17 cellular contexts compared by ENCODE assay signal in the genomic region with DNA sequence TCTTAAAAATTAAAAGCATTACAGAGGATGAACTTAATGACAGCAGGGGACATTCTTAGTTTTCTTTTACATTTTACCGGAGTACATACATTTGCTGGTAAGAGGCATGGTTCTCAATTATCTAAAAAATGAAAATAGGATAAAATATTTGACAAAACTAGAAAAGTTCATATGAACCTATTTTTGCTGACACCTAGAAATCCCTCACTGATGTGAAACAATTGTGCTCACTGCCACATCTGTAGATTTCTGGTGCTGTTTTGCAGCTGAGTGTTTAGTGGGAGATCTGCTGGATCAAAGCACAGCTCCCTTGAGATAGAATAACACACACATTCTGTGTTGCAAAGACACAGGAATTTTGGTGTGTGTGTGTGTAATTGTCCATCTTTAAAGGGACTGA.
DNase-seq lines count a peak whose midpoint lies in the region; ATAC-seq, FAIRE-seq and TF ChIP-seq lines count a peak whose summit lies in the region.
"Had no signal": no experiment of that assay in that cellular context is flagged by ENCODE, and none has a peak within 500 bp of the region (broad histone marks: within the 10 kb centered on the region; RNA-seq: fewer than 3 reads in every experiment).

No MANE protein-coding gene starts in this region.

- H2BK20ac ChIP-seq in IMR-90 (ENCODE audit: low read depth, low read length) = no peak overlapping the region

- no peak overlapping the region for H2AK9ac ChIP-seq in IMR-90 (replicated peaks; ENCODE audit: low read depth, low read length, poor library complexity)

- H3K4ac ChIP-seq in IMR-90 (ENCODE audit: low read depth, low read length) = no peak overlapping the region

- H3K4me3 Mint-ChIP-seq in activated T-helper 17 cell treated with anti-CD3 and anti-CD28 coated beads, Interleukin-2, amount 50 U/mL, for 72 hours = peak overlapping the region; percentile 20
- H3K4me3 Mint-ChIP-seq: CD4-positive, alpha-beta memory T cell had no signal

- no peak overlapping the region for H2BK5ac ChIP-seq in IMR-90 (ENCODE audit: low read depth, low read length, poor library complexity, severe bottlenecking)

- H2BK15ac ChIP-seq in IMR-90 (ENCODE audit: low read depth, low read length) = no peak overlapping the region

- no peak overlapping the region for H3K14ac ChIP-seq in IMR-90 (replicated peaks; ENCODE audit: low read depth, low read length)

- H3K4me1 Mint-ChIP-seq in activated T-helper 17 cell treated with anti-CD3 and anti-CD28 coated beads, Interleukin-2, amount 50 U/mL, for 72 hours = peaks cover 25% of the 10 kb centered on the region

- POLR2A ChIA-PET in A549 (lab: Yijun Ruan, JAX) = no interaction called here
- POLR2A ChIA-PET in IMR-90 (lab: Charles Lee; ENCODE audit: unreplicated experiment) = no interaction called here

- H4K8ac ChIP-seq in IMR-90 (ENCODE audit: low read depth in 2 of 2, low read length in 2 of 2) = no peak overlapping the region

- H3K4me3 ChIP-seq in A549 (no peak overlapping the region), IMR-90 (ENCODE audit: insufficient read depth, low read depth, low read length) (no peak overlapping the region)
- H3K4me3 ChIP-seq: GM12878 had no signal

- ATAC-seq in A549 = no peak
- no peak for ATAC-seq in IMR-90 (ENCODE audit: low read depth)
- no peak for ATAC-seq in activated T-helper 17 cell treated with anti-CD3 and anti-CD28 coated beads, Interleukin-2, amount 50 U/mL, for 72 hours (replicated peaks)
- no peak for ATAC-seq in GM18870 (IDR thresholded peaks at IDR 0.05; ENCODE audit: unreplicated experiment)
- ATAC-seq: GM12878 had no signal

- H3K23ac ChIP-seq in IMR-90 (ENCODE audit: low read depth, low read length) = no peak overlapping the region

- TF ChIP-seq CTCF in A549 (IDR thresholded peaks at IDR 0.05) = no peak
- TF ChIP-seq CTCF in IMR-90 (conservative IDR thresholded peaks at IDR 0.05; ENCODE audit: low read depth, low read length) = no peak

- FAIRE-seq in A549 (lab: Jason Lieb, UNC) = no peak
- FAIRE-seq: G401.6, GM12878, H1 had no signal

- no peaks in the 10 kb centered on the region for H3K79me1 ChIP-seq in IMR-90 (ENCODE audit: low read depth in 1 of 2, low read length in 2 of 2)

- H2AFZ ChIP-seq in IMR-90 (replicated peaks; ENCODE audit: low read length, poor library complexity) = no peak overlapping the region

- H3K9me1 ChIP-seq in IMR-90 (ENCODE audit: insufficient read depth, low read length) = no peaks in the 10 kb centered on the region

- 89% methylated on average over 1 of the region's 1 CpG for WGBS in A549 (ENCODE audit: missing lambda C conversion rate)
- no CpG with 5 or more reads among the region's 1 CpG for WGBS in IMR-90 (ENCODE audit: extremely low coverage in 2 of 2, insufficient read length in 1 of 2), 2 experiments

- H3K9me3 ChIP-seq in A549 (no peaks in the 10 kb centered on the region), IMR-90 (ENCODE audit: control insufficient read depth, insufficient read depth, low read length) (no peaks in the 10 kb centered on the region)

- no peak overlapping the region for H3K27ac ChIP-seq in A549
- H3K27ac ChIP-seq in IMR-90 (ENCODE audit: insufficient read depth, low read length) = no peak overlapping the region

- H3K27ac Mint-ChIP-seq in activated T-helper 17 cell treated with anti-CD3 and anti-CD28 coated beads, Interleukin-2, amount 50 U/mL, for 72 hours = no peak overlapping the region

- no peak overlapping the region for H3K18ac ChIP-seq in IMR-90 (ENCODE audit: low read depth, low read length)

- dilution Hi-C loops in IMR-90 (cut with HindIII; ENCODE audit: low sequenced_read_pairs, unreplicated experiment) = no loop called here

- H2AK5ac ChIP-seq in IMR-90 (ENCODE audit: low read depth, low read length) = no peak overlapping the region

- no peak overlapping the region for H4K91ac ChIP-seq in IMR-90 (ENCODE audit: insufficient read depth, low read depth, low read length)

- H3K4me1 ChIP-seq in A549 (no peaks in the 10 kb centered on the region), IMR-90 (ENCODE audit: control insufficient read depth, insufficient read depth, low read length) (no peaks in the 10 kb centered on the region)

- peaks cover 8% of the 10 kb centered on the region for H3K36me3 Mint-ChIP-seq in activated T-helper 17 cell treated with anti-CD3 and anti-CD28 coated beads, Interleukin-2, amount 50 U/mL, for 72 hours (ENCODE audit: low read depth)

- H3K9me3 Mint-ChIP-seq in activated T-helper 17 cell treated with anti-CD3 and anti-CD28 coated beads, Interleukin-2, amount 50 U/mL, for 72 hours = peaks cover 12% of the 10 kb centered on the region

- H3K27me3 Mint-ChIP-seq in activated T-helper 17 cell treated with anti-CD3 and anti-CD28 coated beads, Interleukin-2, amount 50 U/mL, for 72 hours = no peaks in the 10 kb centered on the region
- H3K27me3 Mint-ChIP-seq: CD4-positive, alpha-beta memory T cell had no signal

- TF ChIP-seq RAD21 in A549 (conservative IDR thresholded peaks at IDR 0.05 in 1 of 2, IDR thresholded peaks at IDR 0.05 in 1 of 2) = no peak
- TF ChIP-seq RAD21 in IMR-90 (IDR thresholded peaks at IDR 0.05; ENCODE audit: low read length) = no peak

- no TSS peak for BruUV-seq in IMR-90 (replicated peaks; lab: Mats Ljungman, UMichigan)

- no peaks in the 10 kb centered on the region for H4K20me1 ChIP-seq in IMR-90 (ENCODE audit: insufficient read depth, low read length)

- H3K9ac ChIP-seq in IMR-90 (ENCODE audit: low read depth, low read length) = no peak overlapping the region

- in situ Hi-C loops in IMR-90 (cut with MboI; ENCODE audit: low sequenced_read_pairs) = no loop called here

- no peak overlapping the region for H3K56ac ChIP-seq in IMR-90 (ENCODE audit: extremely low read depth, insufficient read depth, low read length)

- no peak for TF ChIP-seq POLR2A in A549 (IDR thresholded peaks at IDR 0.05; ENCODE audit: low read length)
- TF ChIP-seq POLR2A in IMR-90 (IDR thresholded peaks at IDR 0.05; ENCODE audit: low read depth, low read length) = no peak

- no peak overlapping the region for H4K5ac ChIP-seq in IMR-90 (ENCODE audit: low read depth, low read length)

- H3K4me2 ChIP-seq in A549 = no peak overlapping the region
- no peak overlapping the region for H3K4me2 ChIP-seq in IMR-90 (ENCODE audit: low read depth, low read length)

- no peaks in the 10 kb centered on the region for H3K36me3 ChIP-seq in IMR-90 (ENCODE audit: control insufficient read depth, insufficient read depth, low read length)

- no peaks in the 10 kb centered on the region for H3K27me3 ChIP-seq in IMR-90 (ENCODE audit: control insufficient read depth, insufficient read depth, low read length)

- intact Hi-C loops in IMR-90 (cut with micrococcal nuclease) = no loop called here

- no peak for DNase-seq in A549 (ENCODE audit: low read depth in 1 of 2, low spot score in 1 of 2)
- DNase-seq in IMR-90 = no peak
- no peak for DNase-seq in NCI-H2171 (lab: John Stamatoyannopoulos, UW)
- no peak for DNase-seq in NCI-H345 treated with DMSO at 0.1 percent for 48 hours (lab: John Stamatoyannopoulos, UW; ENCODE audit: unreplicated experiment)
- DNase-seq: 8988T; C1 segment of cervical spinal cord; Calu3; CD4-positive, alpha-beta memory T cell; COR-L47; DND-41; H7; HCEC 1CT had no signal

- CTCF ChIA-PET in A549 (lab: Yijun Ruan, JAX) (no interaction called here), IMR-90 (lab: Yijun Ruan, JAX) (no interaction called here)

- H2BK120ac ChIP-seq in IMR-90 (ENCODE audit: low read depth, low read length) = no peak overlapping the region

- TF ChIP-seq EP300 in A549 (IDR thresholded peaks at IDR 0.05) = no peak

TF ChIP-seq in A549, 52 proteins besides CTCF, POLR2A, EP300 and RAD21 (continues in another document):
- TF ChIP-seq HOXB13 (CRISPR knock-in tag; IDR thresholded peaks at IDR 0.05; ENCODE audit: low read depth) (no peak), NR3C1 (IDR thresholded peaks at IDR 0.05) (no peak), HDAC2 (IDR thresholded peaks at IDR 0.05) (no peak), EHF (CRISPR knock-in tag; IDR thresholded peaks at IDR 0.05) (no peak), ESRRA (IDR thresholded peaks at IDR 0.05; ENCODE audit: borderline replicate concordance, low read length) (no peak), SMC3 (IDR thresholded peaks at IDR 0.05) (no peak), HOXB5 (CRISPR knock-in tag; IDR thresholded peaks at IDR 0.05) (no peak)
- TF ChIP-seq, protein P1, sequence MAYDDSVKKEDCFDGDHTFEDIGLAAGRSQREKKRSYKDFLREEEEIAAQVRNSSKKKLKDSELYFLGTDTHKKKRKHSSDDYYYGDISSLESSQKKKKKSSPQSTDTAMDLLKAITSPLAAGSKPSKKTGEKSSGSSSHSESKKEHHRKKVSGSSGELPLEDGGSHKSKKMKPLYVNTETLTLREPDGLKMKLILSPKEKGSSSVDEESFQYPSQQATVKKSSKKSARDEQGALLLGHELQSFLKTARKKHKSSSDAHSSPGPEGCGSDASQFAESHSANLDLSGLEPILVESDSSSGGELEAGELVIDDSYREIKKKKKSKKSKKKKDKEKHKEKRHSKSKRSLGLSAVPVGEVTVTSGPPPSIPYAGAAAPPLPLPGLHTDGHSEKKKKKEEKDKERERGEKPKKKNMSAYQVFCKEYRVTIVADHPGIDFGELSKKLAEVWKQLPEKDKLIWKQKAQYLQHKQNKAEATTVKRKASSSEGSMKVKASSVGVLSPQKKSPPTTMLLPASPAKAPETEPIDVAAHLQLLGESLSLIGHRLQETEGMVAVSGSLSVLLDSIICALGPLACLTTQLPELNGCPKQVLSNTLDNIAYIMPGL (CRISPR knock-in tag; IDR thresholded peaks at IDR 0.05; ENCODE audit: borderline replicate concordance) = no peak

TF ChIP-seq in IMR-90, 13 proteins besides CTCF, POLR2A, EP300 and RAD21:
- TF ChIP-seq RCOR1 (IDR thresholded peaks at IDR 0.05; ENCODE audit: insufficient replicate concordance, low read length) (no peak), MAFK (IDR thresholded peaks at IDR 0.05; ENCODE audit: low read depth, low read length) (peak; percentile 63), CHD1 (IDR thresholded peaks at IDR 0.05; ENCODE audit: low read depth, low read length) (no peak)
